16 cellular contexts compared by ENCODE assay signal in genomic region chr12:14322403-14322802, GRCh38. TPM values are rescaled to one million over a fixed set of nuclear protein-coding genes. Genes with fewer than 3 reads are reported as not detected.
DNase-seq lines count a peak whose midpoint lies in the region; TF ChIP-seq lines count a peak whose summit lies in the region.
"Had no signal": no experiment of that assay in that cellular context is flagged by ENCODE, and none has a peak within 500 bp of the region (broad histone marks: within the 10 kb centered on the region; RNA-seq: fewer than 3 reads in every experiment).

No MANE protein-coding gene starts in this region.

- CTCF ChIA-PET in OCI-LY7 (lab: Charles Lee; ENCODE audit: unreplicated experiment) = no interaction called here
- CTCF ChIA-PET in activated CD4-positive, alpha-beta memory T cell treated with anti-CD3 and anti-CD28 coated beads, Interleukin-2, amount 10 ng/mL, durations not matched to agents 7 days and 5 days (lab: Charles Lee) = interaction anchor here (0.5 kb wide), 1 partner anchor 157 kb away, joined by 3 read pairs; no protein-coding TSS in a partner anchor

- no peak overlapping the region for H3K9ac ChIP-seq in neural progenitor cell

- no peaks in the 10 kb centered on the region for H3K79me2 ChIP-seq in OCI-LY7 (ENCODE audit: insufficient read depth, low read depth, low read length)
- no peaks in the 10 kb centered on the region for H3K79me2 ChIP-seq in neural progenitor cell (ENCODE audit: low read depth)

- H3K27ac ChIP-seq in OCI-LY7 (ENCODE audit: low read depth, low read length, poor library complexity, severe bottlenecking) (no peak overlapping the region), neural progenitor cell (no peak overlapping the region)
- H3K27ac ChIP-seq: PC-9, SJCRH30 had no signal

- H3K27me3 Mint-ChIP-seq in activated CD4-positive, alpha-beta memory T cell treated with anti-CD3 and anti-CD28 coated beads, Interleukin-2, amount 10 ng/mL, durations not matched to agents 7 days and 5 days = no peaks in the 10 kb centered on the region
- peaks cover 8% of the 10 kb centered on the region for H3K27me3 Mint-ChIP-seq in neural progenitor cell (ENCODE audit: insufficient read depth, low read depth)

- H3K27me3 ChIP-seq in neural progenitor cell = no peaks in the 10 kb centered on the region
- H3K27me3 ChIP-seq: SJCRH30 had no signal

- peaks cover 3% of the 10 kb centered on the region for H3F3A ChIP-seq in neural progenitor cell (ENCODE audit: low read depth)

- H3K9me3 Mint-ChIP-seq in activated CD4-positive, alpha-beta memory T cell treated with anti-CD3 and anti-CD28 coated beads, Interleukin-2, amount 10 ng/mL, durations not matched to agents 7 days and 5 days = peaks cover 3% of the 10 kb centered on the region
- H3K9me3 Mint-ChIP-seq in neural progenitor cell = peaks cover 3% of the 10 kb centered on the region

- BruUV-seq in OCI-LY7 (replicated peaks; lab: Mats Ljungman, UMichigan) = no TSS peak

- no peak overlapping the region for H3K4me3 Mint-ChIP-seq in activated CD4-positive, alpha-beta memory T cell treated with anti-CD3 and anti-CD28 coated beads, Interleukin-2, amount 10 ng/mL, durations not matched to agents 7 days and 5 days
- H3K4me3 Mint-ChIP-seq in neural progenitor cell = no peak overlapping the region

- no peaks in the 10 kb centered on the region for H3K4me1 Mint-ChIP-seq in activated CD4-positive, alpha-beta memory T cell treated with anti-CD3 and anti-CD28 coated beads, Interleukin-2, amount 10 ng/mL, durations not matched to agents 7 days and 5 days
- H3K4me1 Mint-ChIP-seq in neural progenitor cell = peaks cover 9% of the 10 kb centered on the region

- no peak overlapping the region for H3K27ac Mint-ChIP-seq in activated CD4-positive, alpha-beta memory T cell treated with anti-CD3 and anti-CD28 coated beads, Interleukin-2, amount 10 ng/mL, durations not matched to agents 7 days and 5 days
- H3K27ac Mint-ChIP-seq in neural progenitor cell = no peak overlapping the region

- H3K9me2 ChIP-seq in OCI-LY7 (ENCODE audit: insufficient read depth, low read length) = no peaks in the 10 kb centered on the region

- no peaks in the 10 kb centered on the region for H3K9me3 ChIP-seq in OCI-LY7 (ENCODE audit: low read length)
- H3K9me3 ChIP-seq in neural progenitor cell (ENCODE audit: low read depth) = no peaks in the 10 kb centered on the region
- H3K9me3 ChIP-seq: SJCRH30 had no signal

- H3K4me2 ChIP-seq in OCI-LY7 (ENCODE audit: low read length) = peak overlapping the region; percentile 7; the same call in 1 of the 2 replicates
- H3K4me2 ChIP-seq in neural progenitor cell = no peak overlapping the region
- H3K4me2 ChIP-seq: PC-9 had no signal

- H4K20me1 ChIP-seq in OCI-LY7 (ENCODE audit: insufficient read depth, low read length) (no peaks in the 10 kb centered on the region), neural progenitor cell (ENCODE audit: low read depth) (no peaks in the 10 kb centered on the region)

- POLR2A ChIA-PET in OCI-LY7 (lab: Charles Lee) = interaction anchor here (0.5 to 2.8 kb wide), 7 partner anchors 10 to 113 kb away, joined by 3 to 17 read pairs (median 3); no protein-coding TSS in a partner anchor
- POLR2A ChIA-PET in activated CD4-positive, alpha-beta memory T cell treated with anti-CD3 and anti-CD28 coated beads, Interleukin-2, amount 10 ng/mL, durations not matched to agents 7 days and 5 days (lab: Charles Lee) = no interaction called here

- H3K36me3 Mint-ChIP-seq in activated CD4-positive, alpha-beta memory T cell treated with anti-CD3 and anti-CD28 coated beads, Interleukin-2, amount 10 ng/mL, durations not matched to agents 7 days and 5 days (ENCODE audit: low read depth) = no peaks in the 10 kb centered on the region
- no peaks in the 10 kb centered on the region for H3K36me3 Mint-ChIP-seq in neural progenitor cell

- H2AFZ ChIP-seq in OCI-LY7 (ENCODE audit: low read length) (peak overlapping the region; percentile 62; the same call in 1 of the 2 replicates), neural progenitor cell (replicated peaks) (no peak overlapping the region)
- H2AFZ ChIP-seq: PC-9 had no signal

- intact Hi-C loops in OCI-LY7 (cut with micrococcal nuclease; ENCODE audit: unreplicated experiment) = no loop called here

- H3K4me3 ChIP-seq in OCI-LY7 (ENCODE audit: low read depth, low read length, poor library complexity, severe bottlenecking) = no peak overlapping the region
- no peak overlapping the region for H3K4me3 ChIP-seq in fibroblast of the aortic adventitia (ENCODE audit: low read depth, low read length)
- no peak overlapping the region for H3K4me3 ChIP-seq in neural progenitor cell
- H3K4me3 ChIP-seq: PC-9, SJCRH30 had no signal

- H3K4me1 ChIP-seq in OCI-LY7 (ENCODE audit: insufficient read depth, low read length, poor library complexity, severe bottlenecking) (peaks cover 10% of the 10 kb centered on the region), neural progenitor cell (peaks cover 10% of the 10 kb centered on the region)

- TF ChIP-seq CTCF in OCI-LY7 (conservative IDR thresholded peaks at IDR 0.05; ENCODE audit: low read length) (no peak), fibroblast of the aortic adventitia (IDR thresholded peaks at IDR 0.05; ENCODE audit: insufficient read depth, low read length) (no peak), neural progenitor cell (IDR thresholded peaks at IDR 0.05) (no peak)

- H3K36me3 ChIP-seq in OCI-LY7 (ENCODE audit: insufficient read depth, low read length) = no peaks in the 10 kb centered on the region
- H3K36me3 ChIP-seq in neural progenitor cell = no peaks in the 10 kb centered on the region
- H3K36me3 ChIP-seq: SJCRH30 had no signal

- DNase-seq in GM03348 (ENCODE audit: low spot score) = peak; percentile 55
- DNase-seq in OCI-LY7 (ENCODE audit: low spot score) = no peak
- peak; percentile 37 for DNase-seq in fibroblast of the aortic adventitia (ENCODE audit: low read depth)
- DNase-seq in NCI-H2029 (lab: John Stamatoyannopoulos, UW) = no peak
- no peak for DNase-seq in NCI-H446 treated with DMSO at 0.1 percent for 48 hours (lab: John Stamatoyannopoulos, UW)
- DNase-seq in activated CD4-positive, alpha-beta memory T cell treated with anti-CD3 and anti-CD28 coated beads, Interleukin-2, amount 10 ng/mL, durations not matched to agents 7 days and 5 days = no peak
- no peak for DNase-seq in neural progenitor cell (ENCODE audit: low spot score)
- DNase-seq: C1 segment of cervical spinal cord, DMS79 treated with DMSO at 0.1 percent for 48 hours, GDM1, Kasumi-1, NCI-H187 treated with DMSO at 0.1 percent for 48 hours, NCI-H446, NCI-H774, PC-9, SJCRH30 had no signal

RNA-seq across cellular contexts. Expression of gene ATF7IP, which starts 43.1 kb away (rescaled TPM):
- 55.6 and 69.8 TPM in 2 replicates for total RNA-seq in OCI-LY7 (2014; rRNA removed; shearing (Covaris generic))
- total RNA-seq in OCI-LY7 (2022) = 66.0 and 85.6 TPM in 2 replicates
- total RNA-seq in fibroblast of the aortic adventitia (ENCODE audit: low replicate concordance) = 48.1 and 164 TPM in 2 replicates
- 100 to 1,000 TPM; 129 to 134 TPM for total RNA-seq in activated CD4-positive, alpha-beta memory T cell treated with anti-CD3 and anti-CD28 coated beads, Interleukin-2, amount 10 ng/mL, durations not matched to agents 7 days and 5 days
- 130 and 187 TPM in 2 replicates for total RNA-seq in neural progenitor cell (ENCODE audit: low replicate concordance)

Comparison
In these comparisons a context has a peak if more than half of its experiments do, and no peak if none do; other contexts are left out.
1. DNase-seq: peak in GM03348 (single experiment) and fibroblast of the aortic adventitia (single experiment); none in OCI-LY7 (single experiment), NCI-H2029 (single experiment), NCI-H446 treated with DMSO at 0.1 percent for 48 hours (single experiment), activated CD4-positive, alpha-beta memory T cell treated with anti-CD3 and anti-CD28 coated beads, Interleukin-2, amount 10 ng/mL, durations not matched to agents 7 days and 5 days (single experiment) and neural progenitor cell (single experiment).